In genomic region chr13:95684463-95684862, GRCh38 we compare ENCODE assay signal across 1 cellular context.
TF ChIP-seq lines count a peak whose summit lies in the region.

No MANE protein-coding gene starts in this region.

TF ChIP-seq in H1, 55 proteins besides CTCF, POLR2A, EP300 and RAD21:
- TF ChIP-seq KDM1A (IDR thresholded peaks at IDR 0.05; ENCODE audit: borderline replicate concordance, low read length) (0 out of 2 replicates have a peak, but pooled peaks have one; percentile 8), SIX5 (IDR thresholded peaks at IDR 0.05; ENCODE audit: low read depth, low read length) (no peak), ATF2 (IDR thresholded peaks at IDR 0.05; ENCODE audit: low read length) (no peak), CEBPB (IDR thresholded peaks at IDR 0.05; ENCODE audit: low read depth, low read length) (no peak), POU5F1 (IDR thresholded peaks at IDR 0.05; ENCODE audit: low read depth, low read length) (no peak), GABPA (IDR thresholded peaks at IDR 0.05; ENCODE audit: borderline replicate concordance, insufficient read depth, low read length) (no peak), SIN3A (conservative IDR thresholded peaks at IDR 0.05 in 1 of 2, IDR thresholded peaks at IDR 0.05 in 1 of 2; ENCODE audit: low read depth in 1 of 2, low read length in 2 of 2) (no peak)
TF ChIP-seq in H1: peak in this region for 1.
